11 cellular contexts compared by ENCODE assay signal in genomic region chr3:65126527-65127440, GRCh38.
DNase-seq lines count a peak whose midpoint lies in the region; TF ChIP-seq lines count a peak whose summit lies in the region.
"Had no signal": no experiment of that assay in that cellular context is flagged by ENCODE, and none has a peak within 500 bp of the region (broad histone marks: within the 10 kb centered on the region; RNA-seq: fewer than 3 reads in every experiment).

No MANE protein-coding gene starts in this region.

- POLR2A ChIA-PET in MCF 10A (lab: Yijun Ruan, JAX) = interaction anchor here (0.6 to 2.3 kb wide), 7 partner anchors 18 to 191 kb away, joined by 3 to 16 read pairs (median 3); no protein-coding TSS in a partner anchor

- CTCF ChIA-PET in MCF 10A (lab: Yijun Ruan, JAX) = interaction anchor here (0.6 to 1.4 kb wide), 6 partner anchors 26 to 597 kb away, joined by 3 to 4 read pairs (median 4); no protein-coding TSS in a partner anchor
- CTCF ChIA-PET in activated naive CD4-positive, alpha-beta T cell treated with anti-CD3 and anti-CD28 coated beads, Interleukin-2, amount 10 ng/mL, durations not matched to agents 7 days and 5 days (lab: Charles Lee) = no interaction called here

- BruUV-seq in MCF 10A (replicated peaks; lab: Mats Ljungman, UMichigan) = TSS peak; percentile 88

- peak overlapping the region in 1 of 2 donors; percentile 6 for H3K27ac ChIP-seq in breast epithelium
- H3K27ac ChIP-seq: right atrium auricular region had no signal

- H3K27me3 Mint-ChIP-seq in MCF 10A (ENCODE audit: insufficient read depth, unreplicated experiment) (no peaks in the 10 kb centered on the region), brain (peaks cover 3% of the 10 kb centered on the region)
- no peaks in the 10 kb centered on the region for H3K27me3 Mint-ChIP-seq in activated naive CD4-positive, alpha-beta T cell treated with anti-CD3 and anti-CD28 coated beads, Interleukin-2, amount 10 ng/mL, durations not matched to agents 7 days and 5 days

- peak overlapping the region; percentile 49 for H3K27ac Mint-ChIP-seq in MCF 10A (ENCODE audit: low read depth, unreplicated experiment)
- peak overlapping the region in 3 of 5 experiments; percentile 7 to 80 (median 69) for H3K27ac Mint-ChIP-seq in brain
- H3K27ac Mint-ChIP-seq in activated naive CD4-positive, alpha-beta T cell treated with anti-CD3 and anti-CD28 coated beads, Interleukin-2, amount 10 ng/mL, durations not matched to agents 7 days and 5 days = no peak overlapping the region

- no peaks in the 10 kb centered on the region for H3K9me3 Mint-ChIP-seq in MCF 10A (ENCODE audit: unreplicated experiment)
- peaks cover 7 to 17% (median 14%) of the 10 kb centered on the region in 5 experiments for H3K9me3 Mint-ChIP-seq in brain
- H3K9me3 Mint-ChIP-seq in activated naive CD4-positive, alpha-beta T cell treated with anti-CD3 and anti-CD28 coated beads, Interleukin-2, amount 10 ng/mL, durations not matched to agents 7 days and 5 days = peaks cover 12% of the 10 kb centered on the region

- TF ChIP-seq CTCF in MCF 10A (IDR thresholded peaks at IDR 0.05; ENCODE audit: unreplicated experiment) (no peak), breast epithelium (IDR thresholded peaks at IDR 0.05) (no peak), brain (conservative IDR thresholded peaks at IDR 0.05) (no peak)

- no peaks in the 10 kb centered on the region for H3K9me3 ChIP-seq in breast epithelium
- H3K9me3 ChIP-seq: right atrium auricular region, thoracic aorta had no signal

- H3K36me3 Mint-ChIP-seq in MCF 10A (ENCODE audit: insufficient read depth, unreplicated experiment) (no peaks in the 10 kb centered on the region), brain (no peaks in the 10 kb centered on the region)
- H3K36me3 Mint-ChIP-seq in activated naive CD4-positive, alpha-beta T cell treated with anti-CD3 and anti-CD28 coated beads, Interleukin-2, amount 10 ng/mL, durations not matched to agents 7 days and 5 days = no peaks in the 10 kb centered on the region

- DNase-seq in MCF 10A (ENCODE audit: unreplicated experiment) (peak; percentile 63), breast epithelium (ENCODE audit: low spot score in 2 of 2) (no peak), glomerular visceral epithelial cell (ENCODE audit: extremely low spot score) (peak; percentile 49), SIG-M5 (lab: John Stamatoyannopoulos, UW) (no peak), NCI-H2081 (lab: John Stamatoyannopoulos, UW) (no peak)
- no peak for DNase-seq in activated naive CD4-positive, alpha-beta T cell treated with anti-CD3 and anti-CD28 coated beads, Interleukin-2, amount 10 ng/mL, durations not matched to agents 7 days and 5 days
- no peak for DNase-seq in activated effector memory CD4-positive, alpha-beta T cell treated with Interleukin-2 at 50 U/mL for 16 hours
- DNase-seq: effector CD8-positive, alpha-beta T cell had no signal

- H3K4me1 Mint-ChIP-seq in MCF 10A (ENCODE audit: insufficient read depth, unreplicated experiment) (peaks cover 19% of the 10 kb centered on the region), brain (peaks cover 7% of the 10 kb centered on the region)
- no peaks in the 10 kb centered on the region for H3K4me1 Mint-ChIP-seq in activated naive CD4-positive, alpha-beta T cell treated with anti-CD3 and anti-CD28 coated beads, Interleukin-2, amount 10 ng/mL, durations not matched to agents 7 days and 5 days

- H3K27me3 ChIP-seq in breast epithelium = no peaks in the 10 kb centered on the region
- H3K27me3 ChIP-seq: right atrium auricular region had no signal

- intact Hi-C loops in MCF 10A (cut with micrococcal nuclease) (no loop called here), breast epithelium (cut with DNase I; ENCODE audit: low total_unique reads) (no loop called here)

- H3K4me1 ChIP-seq in breast epithelium = no peaks in the 10 kb centered on the region
- H3K4me1 ChIP-seq: right atrium auricular region had no signal

- H3K4me3 ChIP-seq in breast epithelium = no peak overlapping the region
- H3K4me3 ChIP-seq: right atrium auricular region, thoracic aorta had no signal

- H3K4me3 Mint-ChIP-seq in MCF 10A (ENCODE audit: unreplicated experiment) (peak overlapping the region; percentile 17), brain (peak overlapping the region in 1 of 5 experiments; percentile 33)
- no peak overlapping the region for H3K4me3 Mint-ChIP-seq in activated naive CD4-positive, alpha-beta T cell treated with anti-CD3 and anti-CD28 coated beads, Interleukin-2, amount 10 ng/mL, durations not matched to agents 7 days and 5 days

- TF ChIP-seq POLR2A in breast epithelium (IDR thresholded peaks at IDR 0.05) = no peak

- H3K36me3 ChIP-seq in breast epithelium = no peaks in the 10 kb centered on the region
- H3K36me3 ChIP-seq: right atrium auricular region, thoracic aorta had no signal

Comparison
In these comparisons a context has a peak if more than half of its experiments do, and no peak if none do; other contexts are left out.
1. DNase-seq: peak in MCF 10A (single experiment) and glomerular visceral epithelial cell (single experiment); none in breast epithelium (0 of 2), activated naive CD4-positive, alpha-beta T cell treated with anti-CD3 and anti-CD28 coated beads, Interleukin-2, amount 10 ng/mL, durations not matched to agents 7 days and 5 days (single experiment), SIG-M5 (single experiment), activated effector memory CD4-positive, alpha-beta T cell treated with Interleukin-2 at 50 U/mL for 16 hours (single experiment) and NCI-H2081 (0 of 2).